ENCODE assay signal across 11 cellular contexts in genomic region chr3:188712257-188712924, GRCh38.
DNase-seq lines count a peak whose midpoint lies in the region; ATAC-seq and TF ChIP-seq lines count a peak whose summit lies in the region.
"Had no signal": no experiment of that assay in that cellular context is flagged by ENCODE, and none has a peak within 500 bp of the region (broad histone marks: within the 10 kb centered on the region; RNA-seq: fewer than 3 reads in every experiment).

No MANE protein-coding gene starts in this region.

- DNase-seq in A172 (ENCODE audit: low spot score) (peak; percentile 13), KBM-7 (peak; percentile 81), T47D (ENCODE audit: low read depth in 1 of 2, low spot score in 1 of 2) (peak; percentile 12 to 18)
- no peak for DNase-seq in effector memory CD8-positive, alpha-beta T cell
- DNase-seq in activated effector memory CD4-positive, alpha-beta T cell treated with Interleukin-2 at 50 U/mL for 16 hours, result no peak
- DNase-seq: activated naive CD4-positive, alpha-beta T cell; CD4-positive, CD25-positive, alpha-beta regulatory T cell had no signal

- ATAC-seq in HG03108 (IDR thresholded peaks at IDR 0.05; ENCODE audit: unreplicated experiment), result no peak
- no peak for ATAC-seq in effector memory CD8-positive, alpha-beta T cell (replicated peaks)
- no peak for ATAC-seq in HG03025 (IDR thresholded peaks at IDR 0.05; ENCODE audit: low FRiP score, unreplicated experiment)

- no peaks in the 10 kb centered on the region for H3K36me3 ChIP-seq in liver (ENCODE audit: control insufficient read depth in 4 of 4, insufficient read depth in 3 of 4, low read depth in 1 of 4, low read length in 3 of 4)

- peak; percentile 45 to 50 for TF ChIP-seq RAD21 in liver (IDR thresholded peaks at IDR 0.05)

- H3K27ac Mint-ChIP-seq in effector memory CD8-positive, alpha-beta T cell, result no peak overlapping the region
- H3K27ac Mint-ChIP-seq: CD4-positive, CD25-positive, alpha-beta regulatory T cell had no signal

- no peak overlapping the region for H3K4me3 ChIP-seq in liver (ENCODE audit: low read depth in 1 of 3, low read length in 3 of 3)
- H3K4me3 ChIP-seq: SJSA1 had no signal

- peaks cover 0 to 22% (median 13%) of the 10 kb centered on the region in 4 donors for H3K4me1 ChIP-seq in liver (ENCODE audit: control insufficient read depth in 4 of 4, insufficient read depth in 4 of 4, low read length in 3 of 4)

- H3K4me1 Mint-ChIP-seq in effector memory CD8-positive, alpha-beta T cell (ENCODE audit: low read depth in 2 of 2), result peaks cover 7 to 9% of the 10 kb centered on the region in 2 donors

- in situ Hi-C loops in KBM-7 (cut with MboI; ENCODE audit: low pct_unique_long_range_greater_than_20kb, low sequenced_read_pairs), result no loop called here
- in situ Hi-C loops in T47D (cut with HindIII; ENCODE audit: low pct_unique_long_range_greater_than_20kb, low sequenced_read_pairs), result no loop called here

- H3K36me3 Mint-ChIP-seq in effector memory CD8-positive, alpha-beta T cell (ENCODE audit: insufficient read depth), result no peaks in the 10 kb centered on the region

- H3K9me3 Mint-ChIP-seq in effector memory CD8-positive, alpha-beta T cell, result no peaks in the 10 kb centered on the region

- H3K27me3 Mint-ChIP-seq in effector memory CD8-positive, alpha-beta T cell, result no peaks in the 10 kb centered on the region
- H3K27me3 Mint-ChIP-seq: CD4-positive, CD25-positive, alpha-beta regulatory T cell had no signal

- no peak overlapping the region for H3K4me3 Mint-ChIP-seq in effector memory CD8-positive, alpha-beta T cell
- H3K4me3 Mint-ChIP-seq: CD4-positive, CD25-positive, alpha-beta regulatory T cell had no signal

- 43% methylated on average over 4 of the region's 4 CpGs for WGBS in liver

- no peak for TF ChIP-seq CTCF in liver (IDR thresholded peaks at IDR 0.05; ENCODE audit: low read depth, low read length, missing input control)

- H3K27me3 ChIP-seq in liver (ENCODE audit: control insufficient read depth in 4 of 4, insufficient read depth in 4 of 4, low read length in 3 of 4), result no peaks in the 10 kb centered on the region
- H3K27me3 ChIP-seq: SJSA1 had no signal

- H3K9me3 ChIP-seq in liver (ENCODE audit: control insufficient read depth in 4 of 4, low read length in 3 of 4), result no peaks in the 10 kb centered on the region
- H3K9me3 ChIP-seq: SJSA1 had no signal

- no peak overlapping the region for H3K9ac ChIP-seq in liver (ENCODE audit: low read depth in 1 of 2, low read length in 2 of 2)

- H3K27ac ChIP-seq in liver (ENCODE audit: low read depth in 1 of 2, low read length in 2 of 2), result peak overlapping the region; percentile 13 to 57
- H3K27ac ChIP-seq: SJSA1 had no signal

TF ChIP-seq in liver, 16 proteins besides CTCF, POLR2A, EP300 and RAD21:
- TF ChIP-seq YY1 (IDR thresholded peaks at IDR 0.05), result peak; percentile 50
- TF ChIP-seq EGR1 (IDR thresholded peaks at IDR 0.05; ENCODE audit: low read depth in 2 of 2), result no peak
- TF ChIP-seq SP1 (IDR thresholded peaks at IDR 0.05), result peak; percentile 67
- TF ChIP-seq GABPA (IDR thresholded peaks at IDR 0.05 in 1 of 2, conservative IDR thresholded peaks at IDR 0.05 in 1 of 2), result no peak
- peak; percentile 67 to 75 for TF ChIP-seq HNF4A (conservative IDR thresholded peaks at IDR 0.05)
- TF ChIP-seq HNF4G (IDR thresholded peaks at IDR 0.05), result peak; percentile 32
- peak; percentile 44 for TF ChIP-seq FOXA2 (IDR thresholded peaks at IDR 0.05)
- TF ChIP-seq, protein P1, sequence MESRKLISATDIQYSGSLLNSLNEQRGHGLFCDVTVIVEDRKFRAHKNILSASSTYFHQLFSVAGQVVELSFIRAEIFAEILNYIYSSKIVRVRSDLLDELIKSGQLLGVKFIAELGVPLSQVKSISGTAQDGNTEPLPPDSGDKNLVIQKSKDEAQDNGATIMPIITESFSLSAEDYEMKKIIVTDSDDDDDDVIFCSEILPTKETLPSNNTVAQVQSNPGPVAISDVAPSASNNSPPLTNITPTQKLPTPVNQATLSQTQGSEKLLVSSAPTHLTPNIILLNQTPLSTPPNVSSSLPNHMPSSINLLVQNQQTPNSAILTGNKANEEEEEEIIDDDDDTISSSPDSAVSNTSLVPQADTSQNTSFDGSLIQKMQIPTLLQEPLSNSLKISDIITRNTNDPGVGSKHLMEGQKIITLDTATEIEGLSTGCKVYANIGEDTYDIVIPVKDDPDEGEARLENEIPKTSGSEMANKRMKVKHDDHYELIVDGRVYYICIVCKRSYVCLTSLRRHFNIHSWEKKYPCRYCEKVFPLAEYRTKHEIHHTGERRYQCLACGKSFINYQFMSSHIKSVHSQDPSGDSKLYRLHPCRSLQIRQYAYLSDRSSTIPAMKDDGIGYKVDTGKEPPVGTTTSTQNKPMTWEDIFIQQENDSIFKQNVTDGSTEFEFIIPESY (IDR thresholded peaks at IDR 0.05), result peak; percentile 48
- TF ChIP-seq FOXA1 (IDR thresholded peaks at IDR 0.05), result no peak
- no peak for TF ChIP-seq NR2F2 (IDR thresholded peaks at IDR 0.05)
- TF ChIP-seq, protein P2, sequence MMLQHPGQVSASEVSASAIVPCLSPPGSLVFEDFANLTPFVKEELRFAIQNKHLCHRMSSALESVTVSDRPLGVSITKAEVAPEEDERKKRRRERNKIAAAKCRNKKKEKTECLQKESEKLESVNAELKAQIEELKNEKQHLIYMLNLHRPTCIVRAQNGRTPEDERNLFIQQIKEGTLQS (IDR thresholded peaks at IDR 0.05), result peak; percentile 72
- no peak for TF ChIP-seq TAF1 (conservative IDR thresholded peaks at IDR 0.05)
- peak in 1 of 2 donors; percentile 53 for TF ChIP-seq JUND (IDR thresholded peaks at IDR 0.05)
- peak; percentile 39 for TF ChIP-seq REST (IDR thresholded peaks at IDR 0.05)
- TF ChIP-seq RXRA (IDR thresholded peaks at IDR 0.05), result peak; percentile 68 to 77
- TF ChIP-seq MAX (IDR thresholded peaks at IDR 0.05), result peak; percentile 53

Comparison
In these comparisons a context has a peak if more than half of its experiments do, and no peak if none do; other contexts are left out.
1. DNase-seq: peak in A172 (single experiment), KBM-7 (single experiment) and T47D (2 of 2); none in effector memory CD8-positive, alpha-beta T cell (0 of 3) and activated effector memory CD4-positive, alpha-beta T cell treated with Interleukin-2 at 50 U/mL for 16 hours (single experiment).